Comparison of ENCODE assay signal across 20 cellular contexts in genomic region chr13:73874460-73874859, GRCh38.
DNase-seq lines count a peak whose midpoint lies in the region; ATAC-seq and TF ChIP-seq lines count a peak whose summit lies in the region.
"Had no signal": no experiment of that assay in that cellular context is flagged by ENCODE, and none has a peak within 500 bp of the region (broad histone marks: within the 10 kb centered on the region; RNA-seq: fewer than 3 reads in every experiment).

No MANE protein-coding gene starts in this region.

- H3K4me1 ChIP-seq in sigmoid colon, result peaks cover 0 to 26% (median 21%) of the 10 kb centered on the region in 4 donors
- H3K4me1 ChIP-seq: upper lobe of left lung had no signal

- intact Hi-C loops in activated CD4-positive, alpha-beta T cell treated with anti-CD3 and anti-CD28 coated beads for 36 hours (cut with DNase I, micrococcal nuclease), result no loop called here
- intact Hi-C loops in sigmoid colon (cut with DNase I), result no loop called here

- DNase-seq in activated CD4-positive, alpha-beta T cell treated with anti-CD3 and anti-CD28 coated beads for 36 hours, result no peak
- no peak for DNase-seq in activated CD4-positive, alpha-beta T cell treated with anti-CD3 and anti-CD28 coated beads, Interleukin-2, amount 50 U/mL, for 48 hours
- peak; percentile 63 for DNase-seq in NCI-H2171 treated with DMSO at 0.1 percent for 48 hours (lab: John Stamatoyannopoulos, UW)
- DNase-seq in sigmoid colon, result no peak
- DNase-seq in globus pallidus (ENCODE audit: low spot score), result no peak
- no peak for DNase-seq in MG63
- DNase-seq: activated CD8-positive, alpha-beta T cell treated with anti-CD3 and anti-CD28 coated beads for 36 hours; activated naive CD4-positive, alpha-beta T cell treated with anti-CD3 and anti-CD28 coated beads, Interleukin-2, amount 10 ng/mL, durations not matched to agents 7 days and 5 days; activated T-cell treated with anti-CD3 and anti-CD28 coated beads, Interleukin-2, amount 50 U/mL, for 4 hours; CD8-positive, alpha-beta T cell; endodermal cell; head of caudate nucleus; NCI-H1092; right cardiac atrium; SHP77 treated with DMSO at 0.1 percent for 48 hours; upper lobe of left lung had no signal

- TF ChIP-seq CTCF in sigmoid colon (IDR thresholded peaks at IDR 0.05), result no peak

- H3K27ac Mint-ChIP-seq in activated CD4-positive, alpha-beta T cell treated with anti-CD3 and anti-CD28 coated beads for 36 hours, result no peak overlapping the region
- H3K27ac Mint-ChIP-seq: activated CD8-positive, alpha-beta T cell treated with anti-CD3 and anti-CD28 coated beads for 36 hours; activated naive CD4-positive, alpha-beta T cell treated with anti-CD3 and anti-CD28 coated beads, Interleukin-2, amount 10 ng/mL, durations not matched to agents 7 days and 5 days; CD8-positive, alpha-beta T cell; endodermal cell; stimulated activated naive CD8-positive, alpha-beta T cell treated with anti-CD3 and anti-CD28 coated beads, Interleukin-15, Interleukin-2, amounts not matched to agents 100 ng/mL and 50 ng/mL, for 24 hours had no signal

- no peak for TF ChIP-seq EP300 in sigmoid colon (IDR thresholded peaks at IDR 0.05)

- H3K4me3 Mint-ChIP-seq in activated CD4-positive, alpha-beta T cell treated with anti-CD3 and anti-CD28 coated beads for 36 hours, result no peak overlapping the region
- H3K4me3 Mint-ChIP-seq: activated CD8-positive, alpha-beta T cell treated with anti-CD3 and anti-CD28 coated beads for 36 hours; activated naive CD4-positive, alpha-beta T cell treated with anti-CD3 and anti-CD28 coated beads, Interleukin-2, amount 10 ng/mL, durations not matched to agents 7 days and 5 days; activated T-cell treated with anti-CD3 and anti-CD28 coated beads, Interleukin-2, amount 50 U/mL, for 4 hours; CD8-positive, alpha-beta T cell; endodermal cell; stimulated activated naive CD8-positive, alpha-beta T cell treated with anti-CD3 and anti-CD28 coated beads, Interleukin-15, Interleukin-2, amounts not matched to agents 100 ng/mL and 50 ng/mL, for 24 hours had no signal

- ATAC-seq in activated CD4-positive, alpha-beta T cell treated with anti-CD3 and anti-CD28 coated beads for 36 hours, result peak; percentile 36
- ATAC-seq in GM21529 (IDR thresholded peaks at IDR 0.05; ENCODE audit: unreplicated experiment), result peak; percentile 41
- ATAC-seq in HG02885 (IDR thresholded peaks at IDR 0.05; ENCODE audit: poor library complexity, unreplicated experiment), result no peak
- ATAC-seq: activated CD8-positive, alpha-beta T cell treated with anti-CD3 and anti-CD28 coated beads for 36 hours; CD8-positive, alpha-beta T cell; right cardiac atrium had no signal

- peaks cover 11% of the 10 kb centered on the region for H3K36me3 Mint-ChIP-seq in activated CD4-positive, alpha-beta T cell treated with anti-CD3 and anti-CD28 coated beads for 36 hours (ENCODE audit: low read depth)

- no peaks in the 10 kb centered on the region for H3K27me3 ChIP-seq in sigmoid colon
- H3K27me3 ChIP-seq in MG63, result no peaks in the 10 kb centered on the region
- H3K27me3 ChIP-seq: upper lobe of left lung had no signal

- POLR2A ChIA-PET in activated CD4-positive, alpha-beta T cell treated with anti-CD3 and anti-CD28 coated beads for 36 hours (lab: Charles Lee), result no interaction called here

- H3K9me3 ChIP-seq in sigmoid colon, result no peaks in the 10 kb centered on the region
- peaks cover 2% of the 10 kb centered on the region; the same call in 1 of the 2 replicates for H3K9me3 ChIP-seq in MG63
- H3K9me3 ChIP-seq: upper lobe of left lung had no signal

- peaks cover 55% of the 10 kb centered on the region for H3K4me1 Mint-ChIP-seq in activated CD4-positive, alpha-beta T cell treated with anti-CD3 and anti-CD28 coated beads for 36 hours

- CTCF ChIA-PET in activated CD4-positive, alpha-beta T cell treated with anti-CD3 and anti-CD28 coated beads for 36 hours (lab: Charles Lee), result interaction anchor here (1.1 kb wide), 1 partner anchor 13 kb away, joined by 4 read pairs; no protein-coding TSS in a partner anchor

- H3K9me3 Mint-ChIP-seq in activated CD4-positive, alpha-beta T cell treated with anti-CD3 and anti-CD28 coated beads for 36 hours (ENCODE audit: low read depth), result peaks cover 3% of the 10 kb centered on the region

- H3K36me3 ChIP-seq in sigmoid colon, result no peaks in the 10 kb centered on the region
- no peaks in the 10 kb centered on the region for H3K36me3 ChIP-seq in MG63
- H3K36me3 ChIP-seq: upper lobe of left lung had no signal

- 14 to 40% methylated on average over 1 of the region's 1 CpG for WGBS in sigmoid colon, 2 donors

- no peak for TF ChIP-seq POLR2A in sigmoid colon (IDR thresholded peaks at IDR 0.05)

- H3K27ac ChIP-seq in sigmoid colon, result no peak overlapping the region
- H3K27ac ChIP-seq: KMS-11, upper lobe of left lung had no signal

- no peaks in the 10 kb centered on the region for H3K27me3 Mint-ChIP-seq in activated CD4-positive, alpha-beta T cell treated with anti-CD3 and anti-CD28 coated beads for 36 hours
- H3K27me3 Mint-ChIP-seq: activated CD8-positive, alpha-beta T cell treated with anti-CD3 and anti-CD28 coated beads for 36 hours; activated naive CD4-positive, alpha-beta T cell treated with anti-CD3 and anti-CD28 coated beads, Interleukin-2, amount 10 ng/mL, durations not matched to agents 7 days and 5 days; stimulated activated naive CD8-positive, alpha-beta T cell treated with anti-CD3 and anti-CD28 coated beads, Interleukin-15, Interleukin-2, amounts not matched to agents 100 ng/mL and 50 ng/mL, for 24 hours had no signal

- H3K4me3 ChIP-seq in sigmoid colon (no peak overlapping the region), MG63 (no peak overlapping the region)
- H3K4me3 ChIP-seq: upper lobe of left lung had no signal
